ENCODE assay signal across 7 cellular contexts in the genomic region with DNA sequence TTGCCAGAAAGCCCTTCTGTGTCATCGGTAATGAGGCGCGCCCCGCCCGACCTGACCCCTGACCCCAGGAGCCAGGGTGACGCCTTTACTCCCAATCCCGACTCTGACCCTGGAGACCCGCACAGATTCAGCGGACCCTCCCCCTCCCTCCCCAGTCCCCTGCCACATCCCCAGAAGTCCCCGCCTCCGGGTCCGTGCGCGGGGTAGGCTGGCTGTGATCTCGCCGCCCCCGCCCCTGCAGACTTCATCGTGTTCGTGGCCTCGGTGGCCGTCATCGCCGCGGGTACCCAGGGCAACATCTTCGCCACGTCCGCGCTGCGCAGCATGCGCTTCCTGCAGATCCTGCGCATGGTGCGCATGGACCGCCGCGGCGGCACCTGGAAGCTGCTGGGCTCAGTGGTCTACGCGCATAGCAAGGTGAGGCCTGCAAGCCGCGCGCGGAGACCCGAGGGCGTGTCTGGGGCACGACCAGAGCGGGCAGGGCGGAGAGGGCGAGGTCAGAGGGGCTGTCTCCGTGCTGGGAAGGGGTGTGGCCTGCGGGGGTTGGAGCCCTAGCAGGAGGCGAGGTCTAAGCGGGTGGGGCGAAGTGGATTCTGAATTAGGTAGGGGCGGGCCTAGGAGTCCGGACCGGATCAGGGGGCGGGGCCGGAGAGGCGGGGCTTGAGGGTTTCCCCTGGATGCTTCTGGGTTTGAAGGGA. TPM values are rescaled to one million over a fixed set of nuclear protein-coding genes. Genes with fewer than 3 reads are reported as not detected.
DNase-seq lines count a peak whose midpoint lies in the region; ATAC-seq and TF ChIP-seq lines count a peak whose summit lies in the region.

No MANE protein-coding gene starts in this region.

- no peaks in the 10 kb centered on the region for H3K36me3 ChIP-seq in neuronal stem cell (replicated peaks in 1 of 2; ENCODE audit: control insufficient read depth in 2 of 2, insufficient read depth in 2 of 2, low read length in 2 of 2)
- no peaks in the 10 kb centered on the region for H3K36me3 ChIP-seq in thymus (ENCODE audit: control insufficient read depth, insufficient read depth)

- H2AFZ ChIP-seq in neuronal stem cell (ENCODE audit: low read length): peak overlapping the region; percentile 90

- H2BK120ac ChIP-seq in neuronal stem cell (ENCODE audit: low read depth, low read length): peak overlapping the region; percentile 29

- peak overlapping the region; percentile 54 for H4K91ac ChIP-seq in neuronal stem cell (ENCODE audit: low read depth, low read length, poor library complexity)

- H3K27me3 ChIP-seq in neuronal stem cell (ENCODE audit: control insufficient read depth in 3 of 3, insufficient read depth in 3 of 3, low read depth in 1 of 3, low read length in 3 of 3) (peaks cover 0 to 84% (median 8%) of the 10 kb centered on the region in 3 experiments), thymus (ENCODE audit: control insufficient read depth, insufficient read depth) (no peaks in the 10 kb centered on the region)

- WGBS in neuronal stem cell (ENCODE audit: extremely low coverage in 2 of 2, insufficient read length in 2 of 2, insufficient replicate concordance in 1 of 2), 2 donors: no CpG with 5 or more reads among the region's 59 CpGs
- 3% methylated on average over 59 of the region's 59 CpGs for WGBS in thymus

- peak overlapping the region; percentile 97 for H3K18ac ChIP-seq in neuronal stem cell (ENCODE audit: low read length)

- peak; percentile 61 to 69 for DNase-seq in activated CD8-positive, alpha-beta memory T cell treated with anti-CD3 and anti-CD28 coated beads for 4 hours (ENCODE audit: low read depth in 2 of 2)
- DNase-seq in erythroblast (lab: John Stamatoyannopoulos, UW): peak; percentile 90 to 92
- peak; percentile 77 for DNase-seq in neuronal stem cell (ENCODE audit: low spot score)
- no peak for DNase-seq in NCI-H1048 (lab: John Stamatoyannopoulos, UW)

- H3K4me1 ChIP-seq in neuronal stem cell (ENCODE audit: control insufficient read depth in 2 of 2, insufficient read depth in 1 of 2, low read depth in 1 of 2, low read length in 2 of 2): peaks cover 7 to 35% of the 10 kb centered on the region in 2 donors
- H3K4me1 ChIP-seq in thymus (ENCODE audit: control insufficient read depth, insufficient read depth, low read length): peaks cover 2% of the 10 kb centered on the region

- no peaks in the 10 kb centered on the region for H3K79me1 ChIP-seq in neuronal stem cell (ENCODE audit: low read depth, low read length)

- no peak overlapping the region for H4K8ac ChIP-seq in neuronal stem cell (ENCODE audit: low read depth, low read length)

- H3K27ac ChIP-seq in neuronal stem cell (replicated peaks; ENCODE audit: low read length): peak overlapping the region; percentile 47
- no peak overlapping the region for H3K27ac ChIP-seq in thymus (ENCODE audit: low read depth)

- H3K9me3 ChIP-seq in neuronal stem cell (replicated peaks in 1 of 2; ENCODE audit: control insufficient read depth in 2 of 2, insufficient read depth in 1 of 2, low read depth in 1 of 2, low read length in 2 of 2) (no peaks in the 10 kb centered on the region), thymus (ENCODE audit: control insufficient read depth) (no peaks in the 10 kb centered on the region)

- no peak overlapping the region for H2BK5ac ChIP-seq in neuronal stem cell (ENCODE audit: low read length)

- H3K23ac ChIP-seq in neuronal stem cell (ENCODE audit: low read depth, low read length, poor library complexity): peak overlapping the region; percentile 93

- TF ChIP-seq POLR2A in erythroblast (IDR thresholded peaks at IDR 0.05; ENCODE audit: low read length): no peak

- ATAC-seq in GM19397 (IDR thresholded peaks at IDR 0.05; ENCODE audit: unreplicated experiment) (peak; percentile 85), HG03521 (IDR thresholded peaks at IDR 0.05; ENCODE audit: unreplicated experiment) (peak; percentile 63)

- peak overlapping the region; percentile 89 for H3K4me2 ChIP-seq in neuronal stem cell (ENCODE audit: insufficient read depth, low read length, poor library complexity, severe bottlenecking)

- peak overlapping the region; percentile 97 for H2BK12ac ChIP-seq in neuronal stem cell (ENCODE audit: low read length)

- H2AK5ac ChIP-seq in neuronal stem cell (ENCODE audit: low read depth, low read length): no peak overlapping the region

- H3K4me3 ChIP-seq in neuronal stem cell (ENCODE audit: low read length in 2 of 2): peak overlapping the region; percentile 37 to 84
- H3K4me3 ChIP-seq in thymus (ENCODE audit: low read length): peak overlapping the region; percentile 48

- peak overlapping the region; percentile 94 for H3K9ac ChIP-seq in neuronal stem cell (ENCODE audit: low read depth, low read length, poor library complexity)

- H3K14ac ChIP-seq in neuronal stem cell (ENCODE audit: low read length): no peak overlapping the region

- peak overlapping the region; percentile 98 for H2BK15ac ChIP-seq in neuronal stem cell (ENCODE audit: low read length)

- no peak overlapping the region for H3K4ac ChIP-seq in neuronal stem cell (ENCODE audit: low read length)

RNA-seq across cellular contexts. Expression of a gene that starts 34.8 kb away (rescaled TPM):
- 3.1 TPM for polyA plus RNA-seq in neuronal stem cell (2013, experiment 1 of 2)
- 3.2 TPM for polyA plus RNA-seq in neuronal stem cell (2013, experiment 2 of 2)
- 1.1 TPM for polyA plus RNA-seq in thymus

RNA-seq across cellular contexts. Expression of a gene that starts 43.8 kb away (rescaled TPM):
- polyA plus RNA-seq in neuronal stem cell (2013, experiment 1 of 2): 17.7 TPM
- polyA plus RNA-seq in neuronal stem cell (2013, experiment 2 of 2): 17.8 TPM
- 6.8 TPM for polyA plus RNA-seq in thymus
